ENCODE assay signal across 8 cellular contexts in the genomic region with DNA sequence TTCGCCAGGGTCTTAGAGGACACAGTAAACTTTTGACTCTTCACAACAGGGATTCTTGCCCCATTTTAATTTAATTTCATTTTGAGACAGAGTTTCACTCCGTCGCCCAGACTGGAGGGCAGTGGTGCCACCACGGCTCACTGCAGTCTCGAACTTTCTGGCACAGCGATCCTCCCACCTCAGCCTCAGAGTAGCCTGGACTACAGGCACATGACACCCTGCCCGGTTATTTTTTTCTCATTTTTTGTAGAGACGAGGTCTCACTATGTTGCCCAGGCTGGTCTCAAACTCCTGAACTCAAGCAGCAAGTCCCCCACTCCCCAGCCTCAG. TPM values are rescaled to one million over a fixed set of nuclear protein-coding genes. Genes with fewer than 3 reads are reported as not detected.
DNase-seq lines count a peak whose midpoint lies in the region; ATAC-seq, FAIRE-seq and TF ChIP-seq lines count a peak whose summit lies in the region.

No MANE protein-coding gene starts in this region.

- H4K20me1 ChIP-seq in keratinocyte (ENCODE audit: control insufficient read depth, extremely low read depth, insufficient read depth, low read length) = no peaks in the 10 kb centered on the region

- no peak for ATAC-seq in activated CD8-positive, alpha-beta memory T cell treated with anti-CD3 and anti-CD28 coated beads, Interleukin-2, amount 10 ng/mL, durations not matched to agents 7 days and 5 days
- ATAC-seq in activated CD8-positive, alpha-beta T cell treated with anti-CD3 and anti-CD28 coated beads, Interleukin-2, amount 10 ng/mL, durations not matched to agents 7 days and 5 days = peak; percentile 16
- no peak for ATAC-seq in HG03135 (IDR thresholded peaks at IDR 0.05; ENCODE audit: unreplicated experiment)

- H3K4me2 ChIP-seq in keratinocyte (ENCODE audit: control insufficient read depth, extremely low read depth, insufficient read depth, low read depth, low read length) = peak overlapping the region; percentile 8

- no peak for DNase-seq in activated CD8-positive, alpha-beta memory T cell treated with anti-CD3 and anti-CD28 coated beads, Interleukin-2, amount 10 ng/mL, durations not matched to agents 7 days and 5 days
- no peak for DNase-seq in activated CD8-positive, alpha-beta memory T cell treated with anti-CD3 and anti-CD28 coated beads, Interleukin-2, amount 50 U/mL, for 4 hours
- no peak for DNase-seq in activated CD8-positive, alpha-beta T cell treated with anti-CD3 and anti-CD28 coated beads, Interleukin-2, amount 10 ng/mL, durations not matched to agents 7 days and 5 days
- no peak for DNase-seq in keratinocyte (ENCODE audit: low read depth, low spot score)
- no peak for DNase-seq in suprapubic skin (ENCODE audit: low spot score in 2 of 2)
- no peak for DNase-seq in T1000 (lab: John Stamatoyannopoulos, UW)
- DNase-seq in NCI-H526 treated with DMSO at 0.1 percent for 48 hours (lab: John Stamatoyannopoulos, UW) = no peak

- peaks cover 26% of the 10 kb centered on the region for H3K79me2 ChIP-seq in keratinocyte (ENCODE audit: control insufficient read depth, insufficient read depth, low read length)

- H3K27me3 Mint-ChIP-seq in activated CD8-positive, alpha-beta memory T cell treated with anti-CD3 and anti-CD28 coated beads, Interleukin-2, amount 10 ng/mL, durations not matched to agents 7 days and 5 days = no peaks in the 10 kb centered on the region
- H3K27me3 Mint-ChIP-seq in activated CD8-positive, alpha-beta T cell treated with anti-CD3 and anti-CD28 coated beads, Interleukin-2, amount 10 ng/mL, durations not matched to agents 7 days and 5 days (ENCODE audit: low read depth) = no peaks in the 10 kb centered on the region

- no peak for TF ChIP-seq EP300 in suprapubic skin (IDR thresholded peaks at IDR 0.05)

- no peaks in the 10 kb centered on the region for H3K9me3 Mint-ChIP-seq in activated CD8-positive, alpha-beta memory T cell treated with anti-CD3 and anti-CD28 coated beads, Interleukin-2, amount 10 ng/mL, durations not matched to agents 7 days and 5 days (ENCODE audit: low read depth)
- H3K9me3 Mint-ChIP-seq in activated CD8-positive, alpha-beta T cell treated with anti-CD3 and anti-CD28 coated beads, Interleukin-2, amount 10 ng/mL, durations not matched to agents 7 days and 5 days (ENCODE audit: insufficient read depth) = no peaks in the 10 kb centered on the region

- H3K27me3 ChIP-seq in keratinocyte (ENCODE audit: control insufficient read depth, extremely low read depth, insufficient read depth, low read length) = no peaks in the 10 kb centered on the region
- H3K27me3 ChIP-seq in suprapubic skin = no peaks in the 10 kb centered on the region

- no peak for FAIRE-seq in keratinocyte (lab: Jason Lieb, UNC)

- POLR2A ChIA-PET in activated CD8-positive, alpha-beta T cell treated with anti-CD3 and anti-CD28 coated beads, Interleukin-2, amount 10 ng/mL, durations not matched to agents 7 days and 5 days (lab: Charles Lee) = interaction anchor here (1.5 kb wide), 1 partner anchor 99 kb away, joined by 7 read pairs; no protein-coding TSS in a partner anchor

- H3K9me3 ChIP-seq in keratinocyte (ENCODE audit: control insufficient read depth, low read depth, low read length) (no peaks in the 10 kb centered on the region), suprapubic skin (no peaks in the 10 kb centered on the region)

- peak overlapping the region; percentile 81 for H3K27ac Mint-ChIP-seq in activated CD8-positive, alpha-beta memory T cell treated with anti-CD3 and anti-CD28 coated beads, Interleukin-2, amount 10 ng/mL, durations not matched to agents 7 days and 5 days
- H3K27ac Mint-ChIP-seq in activated CD8-positive, alpha-beta T cell treated with anti-CD3 and anti-CD28 coated beads, Interleukin-2, amount 10 ng/mL, durations not matched to agents 7 days and 5 days = peak overlapping the region; percentile 80

- H3K36me3 Mint-ChIP-seq in activated CD8-positive, alpha-beta memory T cell treated with anti-CD3 and anti-CD28 coated beads, Interleukin-2, amount 10 ng/mL, durations not matched to agents 7 days and 5 days = peaks cover 9% of the 10 kb centered on the region
- peaks cover 17% of the 10 kb centered on the region for H3K36me3 Mint-ChIP-seq in activated CD8-positive, alpha-beta T cell treated with anti-CD3 and anti-CD28 coated beads, Interleukin-2, amount 10 ng/mL, durations not matched to agents 7 days and 5 days (ENCODE audit: low read depth)

- H3K4me1 Mint-ChIP-seq in activated CD8-positive, alpha-beta memory T cell treated with anti-CD3 and anti-CD28 coated beads, Interleukin-2, amount 10 ng/mL, durations not matched to agents 7 days and 5 days = peaks cover 16% of the 10 kb centered on the region
- H3K4me1 Mint-ChIP-seq in activated CD8-positive, alpha-beta T cell treated with anti-CD3 and anti-CD28 coated beads, Interleukin-2, amount 10 ng/mL, durations not matched to agents 7 days and 5 days (ENCODE audit: low read depth) = peaks cover 21% of the 10 kb centered on the region

- peaks cover 16 to 19% of the 10 kb centered on the region in 2 experiments for H3K36me3 ChIP-seq in keratinocyte (ENCODE audit: control insufficient read depth in 2 of 2, extremely low read depth in 1 of 2, insufficient read depth in 2 of 2, low read length in 2 of 2)
- peaks cover 18% of the 10 kb centered on the region for H3K36me3 ChIP-seq in suprapubic skin

- CTCF ChIA-PET in activated CD8-positive, alpha-beta memory T cell treated with anti-CD3 and anti-CD28 coated beads, Interleukin-2, amount 10 ng/mL, durations not matched to agents 7 days and 5 days (lab: Charles Lee) = interaction anchor here (1.9 kb wide), 1 partner anchor 16 kb away, joined by 11 read pairs; no protein-coding TSS in a partner anchor
- CTCF ChIA-PET in activated CD8-positive, alpha-beta T cell treated with anti-CD3 and anti-CD28 coated beads, Interleukin-2, amount 10 ng/mL, durations not matched to agents 7 days and 5 days (lab: Charles Lee) = interaction anchor here (1.2 to 1.7 kb wide), 5 partner anchors 23 to 622 kb away, joined by 3 to 5 read pairs (median 4); a partner anchor contains a TSS

- peak overlapping the region; percentile 81 for H3K4me3 Mint-ChIP-seq in activated CD8-positive, alpha-beta memory T cell treated with anti-CD3 and anti-CD28 coated beads, Interleukin-2, amount 10 ng/mL, durations not matched to agents 7 days and 5 days
- H3K4me3 Mint-ChIP-seq in activated CD8-positive, alpha-beta T cell treated with anti-CD3 and anti-CD28 coated beads, Interleukin-2, amount 10 ng/mL, durations not matched to agents 7 days and 5 days = peak overlapping the region; percentile 82

- H3K9me1 ChIP-seq in keratinocyte (ENCODE audit: control insufficient read depth, extremely low read depth, insufficient read depth, low read length) = peaks cover 2% of the 10 kb centered on the region

- no peak overlapping the region for H2AFZ ChIP-seq in keratinocyte (ENCODE audit: control insufficient read depth, low read length)

- no peak overlapping the region for H3K27ac ChIP-seq in keratinocyte (ENCODE audit: control insufficient read depth, insufficient read depth, low read length)
- H3K27ac ChIP-seq in suprapubic skin = no peak overlapping the region

- WGBS in suprapubic skin = 74% methylated on average over 8 of the region's 8 CpGs

- no peak overlapping the region for H3K9ac ChIP-seq in keratinocyte (ENCODE audit: control insufficient read depth, extremely low read depth, insufficient read depth, low read length)

- H3K4me3 ChIP-seq in keratinocyte (ENCODE audit: control insufficient read depth in 2 of 3, extremely low read depth in 1 of 3, insufficient read depth in 2 of 3, low read depth in 1 of 3, low read length in 3 of 3) (peak overlapping the region in 2 of 3 experiments; percentile 84 to 100), suprapubic skin (peak overlapping the region; percentile 80)

- TF ChIP-seq POLR2A in suprapubic skin (IDR thresholded peaks at IDR 0.05) = no peak

- TF ChIP-seq CTCF in keratinocyte (optimal IDR thresholded peaks at IDR 0.05 in 1 of 3, IDR thresholded peaks at IDR 0.05 in 1 of 3, conservative IDR thresholded peaks at IDR 0.05 in 1 of 3; ENCODE audit: extremely low read depth in 1 of 3, insufficient read depth in 2 of 3, low read length in 3 of 3) = no peak
- no peak for TF ChIP-seq CTCF in suprapubic skin (IDR thresholded peaks at IDR 0.05)

- dilution Hi-C loops in keratinocyte (cut with MboI; ENCODE audit: extremely low pct_ligation_motif_present, low sequenced_read_pairs) = no loop called here

- peaks cover 4% of the 10 kb centered on the region for H3K4me1 ChIP-seq in keratinocyte (ENCODE audit: control insufficient read depth, extremely low read depth, insufficient read depth, low read length)
- H3K4me1 ChIP-seq in suprapubic skin = peaks cover 15% of the 10 kb centered on the region

RNA-seq across cellular contexts. Expression of a gene that starts 0.3 kb away (rescaled TPM):
- 10 to 100 TPM; 23.0 to 30.5 TPM for total RNA-seq in activated CD8-positive, alpha-beta memory T cell treated with anti-CD3 and anti-CD28 coated beads, Interleukin-2, amount 10 ng/mL, durations not matched to agents 7 days and 5 days
- total RNA-seq in activated CD8-positive, alpha-beta T cell treated with anti-CD3 and anti-CD28 coated beads, Interleukin-2, amount 10 ng/mL, durations not matched to agents 7 days and 5 days = 10 to 100 TPM; 22.1 to 23.3 TPM
- polyA plus RNA-seq in keratinocyte = 13.5 to 18.6 TPM (median 16.0 TPM) in 3 replicates
- 3.7 TPM for polyA plus RNA-seq in keratinocyte (2011; ENCODE audit: low read depth)
- polyA plus RNA-seq in keratinocyte (2011; cell fraction: cytosol; rRNA removed) = 11.1 and 15.0 TPM in 2 replicates
- polyA plus RNA-seq in keratinocyte (2011; cell fraction: nucleus; rRNA removed) = 16.8 and 17.2 TPM in 2 replicates
- polyA plus RNA-seq in keratinocyte (2012; ENCODE audit: low replicate concordance) = 9.8 and 19.7 TPM in 2 replicates
- polyA minus RNA-seq in keratinocyte = 15.4 to 28.5 TPM (median 18.9 TPM) in 3 replicates
- 35.7 TPM for polyA minus RNA-seq in keratinocyte (2011; cell fraction: cytosol; rRNA and poly(A)+ RNA removed)
- 7.5 and 12.3 TPM in 2 replicates for polyA minus RNA-seq in keratinocyte (2011; cell fraction: nucleus; rRNA and poly(A)+ RNA removed)
- 10 to 100 TPM; 16.1 to 24.7 (median 20.1) TPM for total RNA-seq in suprapubic skin

RNA-seq across cellular contexts. Expression of a gene that starts 5.2 kb away (rescaled TPM):
- under 1 TPM in 1 of 2 experiments, not detected in 1; 0.06 TPM for total RNA-seq in activated CD8-positive, alpha-beta memory T cell treated with anti-CD3 and anti-CD28 coated beads, Interleukin-2, amount 10 ng/mL, durations not matched to agents 7 days and 5 days
- total RNA-seq in activated CD8-positive, alpha-beta T cell treated with anti-CD3 and anti-CD28 coated beads, Interleukin-2, amount 10 ng/mL, durations not matched to agents 7 days and 5 days = not detected
- polyA plus RNA-seq in keratinocyte = 0.03 to 0.04 TPM in 2 of 3 replicates, not detected in the other
- 0.10 TPM for polyA plus RNA-seq in keratinocyte (2011; ENCODE audit: low read depth)
- 0.02 and 0.03 TPM in 2 replicates for polyA plus RNA-seq in keratinocyte (2011; cell fraction: cytosol; rRNA removed)
- polyA plus RNA-seq in keratinocyte (2011; cell fraction: nucleus; rRNA removed) = 0.11 and 0.15 TPM in 2 replicates
- polyA plus RNA-seq in keratinocyte (2012; ENCODE audit: low replicate concordance) = 0.04 TPM in 1 of 2 replicates, not detected in the other
- 0.06 to 0.30 TPM in 2 of 3 replicates, not detected in the other for polyA minus RNA-seq in keratinocyte
- polyA minus RNA-seq in keratinocyte (2011; cell fraction: cytosol; rRNA and poly(A)+ RNA removed) = not detected
- not detected in 2 replicates for polyA minus RNA-seq in keratinocyte (2011; cell fraction: nucleus; rRNA and poly(A)+ RNA removed)
- not detected for total RNA-seq in suprapubic skin

RNA-seq across cellular contexts. Expression of a gene that starts 21.0 kb away (rescaled TPM):
- total RNA-seq in activated CD8-positive, alpha-beta memory T cell treated with anti-CD3 and anti-CD28 coated beads, Interleukin-2, amount 10 ng/mL, durations not matched to agents 7 days and 5 days = not detected
- total RNA-seq in activated CD8-positive, alpha-beta T cell treated with anti-CD3 and anti-CD28 coated beads, Interleukin-2, amount 10 ng/mL, durations not matched to agents 7 days and 5 days = not detected
- polyA plus RNA-seq in keratinocyte = not detected in 3 replicates
- not detected for polyA plus RNA-seq in keratinocyte (2011; ENCODE audit: low read depth)
- not detected in 2 replicates for polyA plus RNA-seq in keratinocyte (2011; cell fraction: cytosol; rRNA removed)
- polyA plus RNA-seq in keratinocyte (2011; cell fraction: nucleus; rRNA removed) = not detected in 2 replicates
- 0.11 TPM in 1 of 2 replicates, not detected in the other for polyA plus RNA-seq in keratinocyte (2012; ENCODE audit: low replicate concordance)
- polyA minus RNA-seq in keratinocyte = not detected in 3 replicates
- not detected for polyA minus RNA-seq in keratinocyte (2011; cell fraction: cytosol; rRNA and poly(A)+ RNA removed)
- polyA minus RNA-seq in keratinocyte (2011; cell fraction: nucleus; rRNA and poly(A)+ RNA removed) = not detected in 2 replicates
- total RNA-seq in suprapubic skin = not detected

RNA-seq across cellular contexts. Expression of a gene that starts 22.8 kb away (rescaled TPM):
- 10 to 100 TPM; 34.0 to 43.0 TPM for total RNA-seq in activated CD8-positive, alpha-beta memory T cell treated with anti-CD3 and anti-CD28 coated beads, Interleukin-2, amount 10 ng/mL, durations not matched to agents 7 days and 5 days
- total RNA-seq in activated CD8-positive, alpha-beta T cell treated with anti-CD3 and anti-CD28 coated beads, Interleukin-2, amount 10 ng/mL, durations not matched to agents 7 days and 5 days = 10 to 100 TPM; 32.1 to 33.6 TPM
- polyA plus RNA-seq in keratinocyte = 2.7 to 8.2 TPM (median 4.9 TPM) in 3 replicates
- polyA plus RNA-seq in keratinocyte (2011; ENCODE audit: low read depth) = 0.51 TPM
- polyA plus RNA-seq in keratinocyte (2011; cell fraction: cytosol; rRNA removed) = 2.4 and 2.6 TPM in 2 replicates
- 4.4 and 5.6 TPM in 2 replicates for polyA plus RNA-seq in keratinocyte (2011; cell fraction: nucleus; rRNA removed)
- 0.86 and 5.6 TPM in 2 replicates for polyA plus RNA-seq in keratinocyte (2012; ENCODE audit: low replicate concordance)
- 3.8 to 4.9 TPM (median 4.4 TPM) in 3 replicates for polyA minus RNA-seq in keratinocyte
- 3.8 TPM for polyA minus RNA-seq in keratinocyte (2011; cell fraction: cytosol; rRNA and poly(A)+ RNA removed)
- 2.1 and 3.2 TPM in 2 replicates for polyA minus RNA-seq in keratinocyte (2011; cell fraction: nucleus; rRNA and poly(A)+ RNA removed)
- total RNA-seq in suprapubic skin = 1 to 10 TPM; 3.2 to 7.7 (median 6.4) TPM

RNA-seq across cellular contexts. Expression of a gene that starts 51.8 kb away (rescaled TPM):
- not detected for total RNA-seq in activated CD8-positive, alpha-beta memory T cell treated with anti-CD3 and anti-CD28 coated beads, Interleukin-2, amount 10 ng/mL, durations not matched to agents 7 days and 5 days
- not detected for total RNA-seq in activated CD8-positive, alpha-beta T cell treated with anti-CD3 and anti-CD28 coated beads, Interleukin-2, amount 10 ng/mL, durations not matched to agents 7 days and 5 days
- polyA plus RNA-seq in keratinocyte = not detected in 3 replicates
- not detected for polyA plus RNA-seq in keratinocyte (2011; ENCODE audit: low read depth)
- polyA plus RNA-seq in keratinocyte (2011; cell fraction: cytosol; rRNA removed) = not detected in 2 replicates
- not detected in 2 replicates for polyA plus RNA-seq in keratinocyte (2011; cell fraction: nucleus; rRNA removed)
- polyA plus RNA-seq in keratinocyte (2012; ENCODE audit: low replicate concordance) = not detected in 2 replicates
- polyA minus RNA-seq in keratinocyte = not detected in 3 replicates
- polyA minus RNA-seq in keratinocyte (2011; cell fraction: cytosol; rRNA and poly(A)+ RNA removed) = not detected
- not detected in 2 replicates for polyA minus RNA-seq in keratinocyte (2011; cell fraction: nucleus; rRNA and poly(A)+ RNA removed)
- not detected for total RNA-seq in suprapubic skin
